ENCODE assay signal across 8 cellular contexts in the genomic region with DNA sequence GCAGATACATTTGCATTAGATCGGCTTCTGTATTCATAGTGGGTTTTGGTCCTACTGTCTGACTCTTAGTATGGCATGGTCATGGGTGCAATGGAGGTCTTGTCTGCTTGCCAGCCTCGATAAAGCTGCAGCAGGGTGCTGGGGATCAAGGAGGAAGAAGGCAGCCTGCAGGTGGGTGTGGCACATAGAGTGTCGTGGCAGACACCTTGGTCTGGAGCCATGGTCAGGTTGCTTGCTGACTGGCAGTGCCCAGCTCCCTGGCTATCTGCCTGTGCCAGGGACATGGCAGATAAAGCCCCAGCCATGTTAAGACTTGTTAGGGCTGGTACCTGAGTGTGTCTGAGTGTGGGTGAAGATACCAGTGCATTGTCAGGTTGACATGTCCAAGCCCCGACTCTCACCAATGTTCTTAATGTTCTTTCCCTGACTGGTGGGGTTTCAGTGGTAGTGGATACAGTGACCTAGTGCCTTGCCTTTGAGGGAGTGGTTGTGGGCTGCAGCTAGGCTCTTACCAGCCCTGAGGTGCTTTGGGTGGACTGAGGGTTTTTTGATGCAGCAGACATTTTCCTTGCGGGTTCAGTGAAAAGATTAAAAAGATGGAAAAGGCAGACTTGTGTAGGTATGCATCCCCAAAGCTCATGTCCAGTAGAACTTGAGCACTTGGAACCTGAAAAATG. TPM values are rescaled to one million over a fixed set of nuclear protein-coding genes. Genes with fewer than 3 reads are reported as not detected.
DNase-seq lines count a peak whose midpoint lies in the region; ATAC-seq and TF ChIP-seq lines count a peak whose summit lies in the region.

No MANE protein-coding gene starts in this region.

- POLR2A ChIA-PET in CD4-positive, alpha-beta T cell (lab: Charles Lee), result interaction anchor here (3.2 kb wide), 1 partner anchor 34 kb away, joined by 38 read pairs; the partner anchor contains the start of gene DHX35
- POLR2A ChIA-PET in activated CD8-positive, alpha-beta T cell treated with anti-CD3 and anti-CD28 coated beads, Interleukin-2, amount 10 ng/mL, durations not matched to agents 7 days and 5 days (lab: Charles Lee), result interaction anchor here (1.4 to 3.2 kb wide), 2 partner anchors 16 to 34 kb away, joined by 3 to 25 read pairs; partner anchors contain the start of gene DHX35

- H3K9me3 ChIP-seq in CD4-positive, alpha-beta T cell (ENCODE audit: control insufficient read depth, low read length), result no peaks in the 10 kb centered on the region

- intact Hi-C loops in CD4-positive, alpha-beta T cell (cut with DNase I, micrococcal nuclease), result loop anchor here in 1 of 2 experiments (2.0 kb wide), 2 partner anchors 121 to 179 kb away; partner anchors contain the start of gene ACTR5
- intact Hi-C loops in left colon (cut with DNase I, micrococcal nuclease), result loop anchor here in 1 of 2 donors (5.0 kb wide), 1 partner anchor 119 kb away; no protein-coding TSS in a partner anchor

- ATAC-seq in CD4-positive, alpha-beta T cell (ENCODE audit: poor library complexity), result no peak
- ATAC-seq in activated CD8-positive, alpha-beta T cell treated with anti-CD3 and anti-CD28 coated beads, Interleukin-2, amount 10 ng/mL, durations not matched to agents 7 days and 5 days, result no peak
- ATAC-seq in left colon (peak; percentile 40), GM18517 (IDR thresholded peaks at IDR 0.05; ENCODE audit: unreplicated experiment) (no peak)

- DNase-seq in CD4-positive, alpha-beta T cell, result no peak
- DNase-seq in HUDEP-2 (lab: John Stamatoyannopoulos, UW; ENCODE audit: unreplicated experiment in 76 of 76), result peak in 66 of 76 experiments; percentile 9 to 77 (median 54)
- DNase-seq in activated CD8-positive, alpha-beta T cell treated with anti-CD3 and anti-CD28 coated beads, Interleukin-2, amount 10 ng/mL, durations not matched to agents 7 days and 5 days, result peak; percentile 29
- peak; percentile 65 to 68 for DNase-seq in left colon
- no peak for DNase-seq in occipital lobe (lab: John Stamatoyannopoulos, UW)
- DNase-seq in superior temporal gyrus (ENCODE audit: extremely low spot score), result no peak
- DNase-seq in mesenteric fat pad (ENCODE audit: low spot score), result no peak

- H3K4me1 Mint-ChIP-seq in CD4-positive, alpha-beta T cell (ENCODE audit: low read depth), result peaks cover 31% of the 10 kb centered on the region
- H3K4me1 Mint-ChIP-seq in activated CD8-positive, alpha-beta T cell treated with anti-CD3 and anti-CD28 coated beads, Interleukin-2, amount 10 ng/mL, durations not matched to agents 7 days and 5 days (ENCODE audit: low read depth), result peaks cover 49% of the 10 kb centered on the region

- H3K9me3 Mint-ChIP-seq in CD4-positive, alpha-beta T cell, result no peaks in the 10 kb centered on the region
- H3K9me3 Mint-ChIP-seq in activated CD8-positive, alpha-beta T cell treated with anti-CD3 and anti-CD28 coated beads, Interleukin-2, amount 10 ng/mL, durations not matched to agents 7 days and 5 days (ENCODE audit: insufficient read depth), result no peaks in the 10 kb centered on the region

- no peaks in the 10 kb centered on the region for H3K27me3 ChIP-seq in CD4-positive, alpha-beta T cell (ENCODE audit: control insufficient read depth, insufficient read depth, low read length)

- CTCF ChIA-PET in CD4-positive, alpha-beta T cell (lab: Charles Lee), result interaction anchor here (0.7 kb wide), 1 partner anchor 17 kb away, joined by 4 read pairs; no protein-coding TSS in a partner anchor
- CTCF ChIA-PET in activated CD8-positive, alpha-beta T cell treated with anti-CD3 and anti-CD28 coated beads, Interleukin-2, amount 10 ng/mL, durations not matched to agents 7 days and 5 days (lab: Charles Lee), result interaction anchor here (2.1 to 4.6 kb wide), 4 partner anchors 33 to 121 kb away, joined by 5 to 40 read pairs (median 18); partner anchors contain the start of gene DHX35

- no peak overlapping the region for H3K27ac Mint-ChIP-seq in CD4-positive, alpha-beta T cell
- H3K27ac Mint-ChIP-seq in activated CD8-positive, alpha-beta T cell treated with anti-CD3 and anti-CD28 coated beads, Interleukin-2, amount 10 ng/mL, durations not matched to agents 7 days and 5 days, result peak overlapping the region; percentile 60

- H3K36me3 Mint-ChIP-seq in CD4-positive, alpha-beta T cell (ENCODE audit: low read depth), result peaks cover 10% of the 10 kb centered on the region
- peaks cover 41% of the 10 kb centered on the region for H3K36me3 Mint-ChIP-seq in activated CD8-positive, alpha-beta T cell treated with anti-CD3 and anti-CD28 coated beads, Interleukin-2, amount 10 ng/mL, durations not matched to agents 7 days and 5 days (ENCODE audit: low read depth)

- no peaks in the 10 kb centered on the region for H3K27me3 Mint-ChIP-seq in CD4-positive, alpha-beta T cell
- H3K27me3 Mint-ChIP-seq in activated CD8-positive, alpha-beta T cell treated with anti-CD3 and anti-CD28 coated beads, Interleukin-2, amount 10 ng/mL, durations not matched to agents 7 days and 5 days (ENCODE audit: low read depth), result no peaks in the 10 kb centered on the region

- no peak overlapping the region for H3K27ac ChIP-seq in CD4-positive, alpha-beta T cell (ENCODE audit: low read depth, low read length)

- H3K4me3 Mint-ChIP-seq in CD4-positive, alpha-beta T cell, result peak overlapping the region; percentile 85
- H3K4me3 Mint-ChIP-seq in activated CD8-positive, alpha-beta T cell treated with anti-CD3 and anti-CD28 coated beads, Interleukin-2, amount 10 ng/mL, durations not matched to agents 7 days and 5 days, result peak overlapping the region; percentile 91

- no peak for TF ChIP-seq CTCF in CD4-positive, alpha-beta T cell (IDR thresholded peaks at IDR 0.05)

RNA-seq across cellular contexts. Expression of gene FAM83D, which starts 1.8 kb away (rescaled TPM):
- total RNA-seq in CD4-positive, alpha-beta T cell, result 1 to 10 TPM; 1.8 to 1.9 TPM
- 10 to 100 TPM; 24.9 to 25.6 TPM for total RNA-seq in activated CD8-positive, alpha-beta T cell treated with anti-CD3 and anti-CD28 coated beads, Interleukin-2, amount 10 ng/mL, durations not matched to agents 7 days and 5 days
- 10 to 100 TPM in 1 of 2 donors, 1 to 10 TPM in 1; 9.4 to 11.2 TPM for total RNA-seq in left colon
- 1.7 TPM for total RNA-seq in occipital lobe
- 0.71 TPM for total RNA-seq in mesenteric fat pad

RNA-seq across cellular contexts. Expression of gene DHX35, which starts 34.1 kb away (rescaled TPM):
- total RNA-seq in CD4-positive, alpha-beta T cell, result 1 to 10 TPM; 7.3 to 7.6 TPM
- total RNA-seq in activated CD8-positive, alpha-beta T cell treated with anti-CD3 and anti-CD28 coated beads, Interleukin-2, amount 10 ng/mL, durations not matched to agents 7 days and 5 days, result 10 to 100 TPM; 10.8 to 11.1 TPM
- 10 to 100 TPM; 14.0 to 14.1 TPM for total RNA-seq in left colon
- total RNA-seq in occipital lobe, result 12.6 TPM
- 8.4 TPM for total RNA-seq in mesenteric fat pad

Comparison
In these comparisons a context has a peak if more than half of its experiments do, and no peak if none do; other contexts are left out.
1. DNase-seq: peak in HUDEP-2 (66 of 76), activated CD8-positive, alpha-beta T cell treated with anti-CD3 and anti-CD28 coated beads, Interleukin-2, amount 10 ng/mL, durations not matched to agents 7 days and 5 days (single experiment) and left colon (2 of 2); none in CD4-positive, alpha-beta T cell (0 of 10), occipital lobe (single experiment), superior temporal gyrus (single experiment) and mesenteric fat pad (single experiment).